ENCODE assay signal across 8 cellular contexts in the genomic region with DNA sequence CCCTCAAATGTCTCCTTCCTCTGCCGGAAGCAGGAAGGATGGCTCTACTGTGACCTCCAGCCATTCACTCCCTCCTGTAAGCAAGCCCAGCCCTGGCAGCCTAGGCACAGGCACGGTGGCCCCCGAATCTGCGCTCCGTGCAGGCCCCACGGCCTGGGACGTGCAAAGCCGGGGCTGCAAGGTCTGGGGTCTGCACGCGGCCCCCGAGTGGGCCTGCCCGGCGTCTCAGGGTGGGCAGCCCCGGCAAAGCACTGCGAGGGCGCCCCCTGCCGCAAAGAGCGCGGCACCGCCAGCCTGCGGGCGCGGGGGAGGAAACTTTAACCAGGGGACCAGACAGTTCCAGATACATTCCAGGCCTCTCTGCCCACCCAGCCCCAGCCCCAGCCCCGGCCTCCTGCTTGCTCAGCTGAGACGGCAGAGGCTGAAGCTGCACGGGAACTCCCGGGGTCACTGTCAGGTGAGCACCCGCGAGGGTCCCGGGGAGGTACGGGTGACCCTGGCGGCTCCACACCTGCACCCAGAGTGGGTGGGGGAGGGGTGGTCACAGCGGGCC.
DNase-seq lines count a peak whose midpoint lies in the region; ATAC-seq and TF ChIP-seq lines count a peak whose summit lies in the region.

No MANE protein-coding gene starts in this region.

- H3K4me1 ChIP-seq in liver (ENCODE audit: control insufficient read depth in 4 of 4, insufficient read depth in 4 of 4, low read length in 3 of 4) (peaks cover 0 to 18% (median 8%) of the 10 kb centered on the region in 4 donors), tibial artery (peaks cover 7 to 20% (median 14%) of the 10 kb centered on the region in 4 donors)

- intact Hi-C loops in tibial artery (cut with DNase I; ENCODE audit: low total_unique reads): loop anchor here (10.0 kb wide), 2 partner anchors 122 to 252 kb away; a partner anchor contains a TSS

- DNase-seq in NCI-H1092 treated with DMSO at 0.1 percent for 48 hours (lab: John Stamatoyannopoulos, UW): peak; percentile 58
- DNase-seq in NCI-H1092 (lab: John Stamatoyannopoulos, UW): no peak
- DNase-seq in NCI-H2196 (lab: John Stamatoyannopoulos, UW; ENCODE audit: unreplicated experiment): peak; percentile 56
- DNase-seq in cerebellum (ENCODE audit: low spot score): peak; percentile 50
- no peak for DNase-seq in tibial artery
- no peak for DNase-seq in NCI-H2029 treated with DMSO at 0.1 percent for 48 hours (lab: John Stamatoyannopoulos, UW)

- TF ChIP-seq CTCF in liver (IDR thresholded peaks at IDR 0.05; ENCODE audit: low read depth, low read length, missing input control) (peak; percentile 46), tibial artery (IDR thresholded peaks at IDR 0.05) (peak; percentile 62 to 75)

- WGBS in liver: 31% methylated on average over 33 of the region's 33 CpGs

- no peak for ATAC-seq in GM19463 (IDR thresholded peaks at IDR 0.05; ENCODE audit: unreplicated experiment)

- H3K27ac ChIP-seq in liver (ENCODE audit: low read depth in 1 of 2, low read length in 2 of 2) (no peak overlapping the region), tibial artery (no peak overlapping the region)

- H3K4me3 ChIP-seq in liver (ENCODE audit: low read depth in 1 of 3, low read length in 3 of 3): peak overlapping the region in 1 of 3 donors; percentile 36
- H3K4me3 ChIP-seq in tibial artery: peak overlapping the region; percentile 49 to 54

- H3K27me3 ChIP-seq in liver (ENCODE audit: control insufficient read depth in 4 of 4, insufficient read depth in 4 of 4, low read length in 3 of 4) (no peaks in the 10 kb centered on the region), tibial artery (no peaks in the 10 kb centered on the region)

- H3K36me3 ChIP-seq in liver (ENCODE audit: control insufficient read depth in 4 of 4, insufficient read depth in 3 of 4, low read depth in 1 of 4, low read length in 3 of 4) (peaks cover 0 to 28% (median 7%) of the 10 kb centered on the region in 4 donors), tibial artery (peaks cover 0 to 20% (median 12%) of the 10 kb centered on the region in 3 donors)

- no peaks in the 10 kb centered on the region for H3K9me3 ChIP-seq in liver (ENCODE audit: control insufficient read depth in 4 of 4, low read length in 3 of 4)
- no peaks in the 10 kb centered on the region for H3K9me3 ChIP-seq in tibial artery

- H3K9ac ChIP-seq in liver (ENCODE audit: low read depth in 1 of 2, low read length in 2 of 2): no peak overlapping the region

- peak; percentile 56 to 71 for TF ChIP-seq RAD21 in liver (IDR thresholded peaks at IDR 0.05)

TF ChIP-seq in liver, 16 proteins besides CTCF, POLR2A, EP300 and RAD21:
- no peak for TF ChIP-seq FOXA1 (IDR thresholded peaks at IDR 0.05)
- no peak for TF ChIP-seq JUND (IDR thresholded peaks at IDR 0.05)
- TF ChIP-seq EGR1 (IDR thresholded peaks at IDR 0.05; ENCODE audit: low read depth in 2 of 2): no peak
- no peak for TF ChIP-seq YY1 (IDR thresholded peaks at IDR 0.05)
- TF ChIP-seq RXRA (IDR thresholded peaks at IDR 0.05): no peak
- TF ChIP-seq HNF4G (IDR thresholded peaks at IDR 0.05): no peak
- TF ChIP-seq, protein P1, sequence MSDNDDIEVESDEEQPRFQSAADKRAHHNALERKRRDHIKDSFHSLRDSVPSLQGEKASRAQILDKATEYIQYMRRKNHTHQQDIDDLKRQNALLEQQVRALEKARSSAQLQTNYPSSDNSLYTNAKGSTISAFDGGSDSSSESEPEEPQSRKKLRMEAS (IDR thresholded peaks at IDR 0.05): no peak
- TF ChIP-seq, protein P2, sequence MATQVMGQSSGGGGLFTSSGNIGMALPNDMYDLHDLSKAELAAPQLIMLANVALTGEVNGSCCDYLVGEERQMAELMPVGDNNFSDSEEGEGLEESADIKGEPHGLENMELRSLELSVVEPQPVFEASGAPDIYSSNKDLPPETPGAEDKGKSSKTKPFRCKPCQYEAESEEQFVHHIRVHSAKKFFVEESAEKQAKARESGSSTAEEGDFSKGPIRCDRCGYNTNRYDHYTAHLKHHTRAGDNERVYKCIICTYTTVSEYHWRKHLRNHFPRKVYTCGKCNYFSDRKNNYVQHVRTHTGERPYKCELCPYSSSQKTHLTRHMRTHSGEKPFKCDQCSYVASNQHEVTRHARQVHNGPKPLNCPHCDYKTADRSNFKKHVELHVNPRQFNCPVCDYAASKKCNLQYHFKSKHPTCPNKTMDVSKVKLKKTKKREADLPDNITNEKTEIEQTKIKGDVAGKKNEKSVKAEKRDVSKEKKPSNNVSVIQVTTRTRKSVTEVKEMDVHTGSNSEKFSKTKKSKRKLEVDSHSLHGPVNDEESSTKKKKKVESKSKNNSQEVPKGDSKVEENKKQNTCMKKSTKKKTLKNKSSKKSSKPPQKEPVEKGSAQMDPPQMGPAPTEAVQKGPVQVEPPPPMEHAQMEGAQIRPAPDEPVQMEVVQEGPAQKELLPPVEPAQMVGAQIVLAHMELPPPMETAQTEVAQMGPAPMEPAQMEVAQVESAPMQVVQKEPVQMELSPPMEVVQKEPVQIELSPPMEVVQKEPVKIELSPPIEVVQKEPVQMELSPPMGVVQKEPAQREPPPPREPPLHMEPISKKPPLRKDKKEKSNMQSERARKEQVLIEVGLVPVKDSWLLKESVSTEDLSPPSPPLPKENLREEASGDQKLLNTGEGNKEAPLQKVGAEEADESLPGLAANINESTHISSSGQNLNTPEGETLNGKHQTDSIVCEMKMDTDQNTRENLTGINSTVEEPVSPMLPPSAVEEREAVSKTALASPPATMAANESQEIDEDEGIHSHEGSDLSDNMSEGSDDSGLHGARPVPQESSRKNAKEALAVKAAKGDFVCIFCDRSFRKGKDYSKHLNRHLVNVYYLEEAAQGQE (IDR thresholded peaks at IDR 0.05): no peak
- no peak for TF ChIP-seq SP1 (IDR thresholded peaks at IDR 0.05)
- no peak for TF ChIP-seq FOXA2 (IDR thresholded peaks at IDR 0.05)
- TF ChIP-seq GABPA (IDR thresholded peaks at IDR 0.05 in 1 of 2, conservative IDR thresholded peaks at IDR 0.05 in 1 of 2): no peak
- TF ChIP-seq TAF1 (conservative IDR thresholded peaks at IDR 0.05): no peak
- no peak for TF ChIP-seq NR2F2 (IDR thresholded peaks at IDR 0.05)
- TF ChIP-seq, protein P3, sequence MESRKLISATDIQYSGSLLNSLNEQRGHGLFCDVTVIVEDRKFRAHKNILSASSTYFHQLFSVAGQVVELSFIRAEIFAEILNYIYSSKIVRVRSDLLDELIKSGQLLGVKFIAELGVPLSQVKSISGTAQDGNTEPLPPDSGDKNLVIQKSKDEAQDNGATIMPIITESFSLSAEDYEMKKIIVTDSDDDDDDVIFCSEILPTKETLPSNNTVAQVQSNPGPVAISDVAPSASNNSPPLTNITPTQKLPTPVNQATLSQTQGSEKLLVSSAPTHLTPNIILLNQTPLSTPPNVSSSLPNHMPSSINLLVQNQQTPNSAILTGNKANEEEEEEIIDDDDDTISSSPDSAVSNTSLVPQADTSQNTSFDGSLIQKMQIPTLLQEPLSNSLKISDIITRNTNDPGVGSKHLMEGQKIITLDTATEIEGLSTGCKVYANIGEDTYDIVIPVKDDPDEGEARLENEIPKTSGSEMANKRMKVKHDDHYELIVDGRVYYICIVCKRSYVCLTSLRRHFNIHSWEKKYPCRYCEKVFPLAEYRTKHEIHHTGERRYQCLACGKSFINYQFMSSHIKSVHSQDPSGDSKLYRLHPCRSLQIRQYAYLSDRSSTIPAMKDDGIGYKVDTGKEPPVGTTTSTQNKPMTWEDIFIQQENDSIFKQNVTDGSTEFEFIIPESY (IDR thresholded peaks at IDR 0.05): no peak
- no peak for TF ChIP-seq HNF4A (conservative IDR thresholded peaks at IDR 0.05)
- TF ChIP-seq, protein P4, sequence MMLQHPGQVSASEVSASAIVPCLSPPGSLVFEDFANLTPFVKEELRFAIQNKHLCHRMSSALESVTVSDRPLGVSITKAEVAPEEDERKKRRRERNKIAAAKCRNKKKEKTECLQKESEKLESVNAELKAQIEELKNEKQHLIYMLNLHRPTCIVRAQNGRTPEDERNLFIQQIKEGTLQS (IDR thresholded peaks at IDR 0.05): no peak
TF ChIP-seq in liver: peak in this region for 0.

Comparison
In these comparisons a context has a peak if more than half of its experiments do, and no peak if none do; other contexts are left out.
1. DNase-seq: peak in NCI-H1092 treated with DMSO at 0.1 percent for 48 hours (single experiment), NCI-H2196 (single experiment) and cerebellum (single experiment); none in NCI-H1092 (single experiment), tibial artery (0 of 2) and NCI-H2029 treated with DMSO at 0.1 percent for 48 hours (single experiment).